Comparison of ENCODE assay signal across 1 cellular context in the genomic region with DNA sequence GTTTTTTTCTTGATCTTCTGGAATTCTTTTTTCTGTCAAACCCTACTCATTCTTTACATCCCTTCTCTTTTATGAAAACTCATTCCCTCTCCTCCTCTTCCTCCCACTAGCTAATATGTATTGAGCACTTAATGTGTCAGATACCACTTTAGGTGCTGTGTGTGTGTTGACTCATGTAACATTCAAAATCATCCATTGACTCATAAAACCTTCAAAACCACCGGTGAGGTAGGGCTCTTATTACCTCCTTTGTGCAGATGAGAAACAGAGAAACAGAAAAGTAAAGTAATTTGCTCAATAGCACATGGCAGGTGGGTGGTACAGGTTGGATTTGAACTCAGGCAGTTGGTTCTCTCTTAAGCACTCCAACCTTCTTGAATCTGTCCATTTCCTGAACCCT.
TF ChIP-seq lines count a peak whose summit lies in the region.

No MANE protein-coding gene starts in this region.

TF ChIP-seq in GM12878, 131 proteins besides CTCF, POLR2A, EP300 and RAD21 (continued from another document and continues in another):
- TF ChIP-seq MTA3 (IDR thresholded peaks at IDR 0.05; ENCODE audit: borderline replicate concordance, low read length) (peak; percentile 55; the same call in 1 of the 2 replicates), HCFC1 (IDR thresholded peaks at IDR 0.05; ENCODE audit: low read length) (no peak), EZH2 (IDR thresholded peaks at IDR 0.05; ENCODE audit: borderline replicate concordance, control insufficient read depth, low read depth, low read length) (no peak), IKZF2 (IDR thresholded peaks at IDR 0.05) (peak in 1 of 2 experiments; percentile 33; a peak in 1 of 4 replicates), SMC3 (IDR thresholded peaks at IDR 0.05; ENCODE audit: borderline replicate concordance, low read length) (no peak), ZNF622 (IDR thresholded peaks at IDR 0.05) (no peak), CBX3 (IDR thresholded peaks at IDR 0.05; ENCODE audit: borderline replicate concordance, low read depth) (no peak), ZNF207 (IDR thresholded peaks at IDR 0.05; ENCODE audit: borderline replicate concordance) (no peak), NFXL1 (IDR thresholded peaks at IDR 0.05; ENCODE audit: borderline replicate concordance) (no peak), TARDBP (IDR thresholded peaks at IDR 0.05; ENCODE audit: borderline replicate concordance) (no peak), RUNX3 (IDR thresholded peaks at IDR 0.05; ENCODE audit: low read length) (peak; percentile 82), SP1 (IDR thresholded peaks at IDR 0.05; ENCODE audit: low read depth, low read length) (no peak), RAD51 (IDR thresholded peaks at IDR 0.05) (no peak; the same call in 1 of the 2 replicates), GABPA (IDR thresholded peaks at IDR 0.05; ENCODE audit: low read depth) (no peak; the same call in 1 of the 2 replicates), ZSCAN29 (IDR thresholded peaks at IDR 0.05) (no peak), STAT3 (IDR thresholded peaks at IDR 0.05; ENCODE audit: low read depth, low read length) (no peak), MYB (IDR thresholded peaks at IDR 0.05; ENCODE audit: borderline replicate concordance, low read depth, low read length) (no peak), HDAC6 (IDR thresholded peaks at IDR 0.05; ENCODE audit: unreplicated experiment) (no peak), ASH2L (IDR thresholded peaks at IDR 0.05; ENCODE audit: borderline replicate concordance, low read depth) (no peak), TCF12 (IDR thresholded peaks at IDR 0.05; ENCODE audit: low read depth, low read length) (no peak), ZNF217 (IDR thresholded peaks at IDR 0.05) (0 out of 2 replicates have a peak, but pooled peaks have one; percentile 51), NR2C1 (IDR thresholded peaks at IDR 0.05) (no peak), CHD1 (IDR thresholded peaks at IDR 0.05; ENCODE audit: low read depth, low read length) (no peak), BACH1 (IDR thresholded peaks at IDR 0.05; ENCODE audit: borderline replicate concordance) (no peak), NBN (IDR thresholded peaks at IDR 0.05) (peak; percentile 24; the same call in 1 of the 2 replicates), ETV6 (conservative IDR thresholded peaks at IDR 0.05 in 1 of 2, IDR thresholded peaks at IDR 0.05 in 1 of 2; ENCODE audit: borderline replicate concordance in 1 of 2, low read depth in 1 of 2) (0 out of 4 replicates have a peak, but pooled peaks of 1 of the 2 experiments have one; percentile 44), DPF2 (IDR thresholded peaks at IDR 0.05) (no peak), SREBF2 (IDR thresholded peaks at IDR 0.05; ENCODE audit: low read length) (no peak), YBX1 (IDR thresholded peaks at IDR 0.05) (no peak), FOS (IDR thresholded peaks at IDR 0.05; ENCODE audit: borderline replicate concordance, extremely low read depth, insufficient read length) (no peak), CHD2 (IDR thresholded peaks at IDR 0.05; ENCODE audit: borderline replicate concordance, low read depth, low read length) (no peak)
- TF ChIP-seq, protein P1, sequence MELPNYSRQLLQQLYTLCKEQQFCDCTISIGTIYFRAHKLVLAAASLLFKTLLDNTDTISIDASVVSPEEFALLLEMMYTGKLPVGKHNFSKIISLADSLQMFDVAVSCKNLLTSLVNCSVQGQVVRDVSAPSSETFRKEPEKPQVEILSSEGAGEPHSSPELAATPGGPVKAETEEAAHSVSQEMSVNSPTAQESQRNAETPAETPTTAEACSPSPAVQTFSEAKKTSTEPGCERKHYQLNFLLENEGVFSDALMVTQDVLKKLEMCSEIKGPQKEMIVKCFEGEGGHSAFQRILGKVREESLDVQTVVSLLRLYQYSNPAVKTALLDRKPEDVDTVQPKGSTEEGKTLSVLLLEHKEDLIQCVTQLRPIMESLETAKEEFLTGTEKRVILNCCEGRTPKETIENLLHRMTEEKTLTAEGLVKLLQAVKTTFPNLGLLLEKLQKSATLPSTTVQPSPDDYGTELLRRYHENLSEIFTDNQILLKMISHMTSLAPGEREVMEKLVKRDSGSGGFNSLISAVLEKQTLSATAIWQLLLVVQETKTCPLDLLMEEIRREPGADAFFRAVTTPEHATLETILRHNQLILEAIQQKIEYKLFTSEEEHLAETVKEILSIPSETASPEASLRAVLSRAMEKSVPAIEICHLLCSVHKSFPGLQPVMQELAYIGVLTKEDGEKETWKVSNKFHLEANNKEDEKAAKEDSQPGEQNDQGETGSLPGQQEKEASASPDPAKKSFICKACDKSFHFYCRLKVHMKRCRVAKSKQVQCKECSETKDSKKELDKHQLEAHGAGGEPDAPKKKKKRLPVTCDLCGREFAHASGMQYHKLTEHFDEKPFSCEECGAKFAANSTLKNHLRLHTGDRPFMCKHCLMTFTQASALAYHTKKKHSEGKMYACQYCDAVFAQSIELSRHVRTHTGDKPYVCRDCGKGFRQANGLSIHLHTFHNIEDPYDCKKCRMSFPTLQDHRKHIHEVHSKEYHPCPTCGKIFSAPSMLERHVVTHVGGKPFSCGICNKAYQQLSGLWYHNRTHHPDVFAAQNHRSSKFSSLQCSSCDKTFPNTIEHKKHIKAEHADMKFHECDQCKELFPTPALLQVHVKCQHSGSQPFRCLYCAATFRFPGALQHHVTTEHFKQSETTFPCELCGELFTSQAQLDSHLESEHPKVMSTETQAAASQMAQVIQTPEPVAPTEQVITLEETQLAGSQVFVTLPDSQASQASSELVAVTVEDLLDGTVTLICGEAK (IDR thresholded peaks at IDR 0.05; ENCODE audit: borderline replicate concordance) = no peak
- TF ChIP-seq, protein P2, sequence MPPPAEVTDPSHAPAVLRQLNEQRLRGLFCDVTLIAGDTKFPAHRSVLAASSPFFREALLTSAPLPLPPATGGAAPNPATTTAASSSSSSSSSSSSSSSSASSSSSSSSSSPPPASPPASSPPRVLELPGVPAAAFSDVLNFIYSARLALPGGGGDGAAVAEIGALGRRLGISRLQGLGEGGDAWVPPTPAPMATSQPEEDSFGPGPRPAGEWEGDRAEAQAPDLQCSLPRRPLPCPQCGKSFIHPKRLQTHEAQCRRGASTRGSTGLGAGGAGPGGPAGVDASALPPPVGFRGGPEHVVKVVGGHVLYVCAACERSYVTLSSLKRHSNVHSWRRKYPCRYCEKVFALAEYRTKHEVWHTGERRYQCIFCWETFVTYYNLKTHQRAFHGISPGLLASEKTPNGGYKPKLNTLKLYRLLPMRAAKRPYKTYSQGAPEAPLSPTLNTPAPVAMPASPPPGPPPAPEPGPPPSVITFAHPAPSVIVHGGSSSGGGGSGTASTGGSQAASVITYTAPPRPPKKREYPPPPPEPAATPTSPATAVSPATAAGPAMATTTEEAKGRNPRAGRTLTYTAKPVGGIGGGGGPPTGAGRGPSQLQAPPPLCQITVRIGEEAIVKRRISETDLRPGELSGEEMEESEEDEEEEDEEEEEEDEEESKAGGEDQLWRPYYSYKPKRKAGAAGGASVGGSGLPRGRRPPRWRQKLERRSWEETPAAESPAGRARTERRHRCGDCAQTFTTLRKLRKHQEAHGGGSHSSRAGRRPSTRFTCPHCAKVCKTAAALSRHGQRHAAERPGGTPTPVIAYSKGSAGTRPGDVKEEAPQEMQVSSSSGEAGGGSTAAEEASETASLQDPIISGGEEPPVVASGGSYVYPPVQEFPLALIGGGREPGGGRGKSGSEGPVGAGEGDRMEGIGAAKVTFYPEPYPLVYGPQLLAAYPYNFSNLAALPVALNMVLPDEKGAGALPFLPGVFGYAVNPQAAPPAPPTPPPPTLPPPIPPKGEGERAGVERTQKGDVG (CRISPR knock-in tag; IDR thresholded peaks at IDR 0.05) = no peak
- TF ChIP-seq, protein P3, sequence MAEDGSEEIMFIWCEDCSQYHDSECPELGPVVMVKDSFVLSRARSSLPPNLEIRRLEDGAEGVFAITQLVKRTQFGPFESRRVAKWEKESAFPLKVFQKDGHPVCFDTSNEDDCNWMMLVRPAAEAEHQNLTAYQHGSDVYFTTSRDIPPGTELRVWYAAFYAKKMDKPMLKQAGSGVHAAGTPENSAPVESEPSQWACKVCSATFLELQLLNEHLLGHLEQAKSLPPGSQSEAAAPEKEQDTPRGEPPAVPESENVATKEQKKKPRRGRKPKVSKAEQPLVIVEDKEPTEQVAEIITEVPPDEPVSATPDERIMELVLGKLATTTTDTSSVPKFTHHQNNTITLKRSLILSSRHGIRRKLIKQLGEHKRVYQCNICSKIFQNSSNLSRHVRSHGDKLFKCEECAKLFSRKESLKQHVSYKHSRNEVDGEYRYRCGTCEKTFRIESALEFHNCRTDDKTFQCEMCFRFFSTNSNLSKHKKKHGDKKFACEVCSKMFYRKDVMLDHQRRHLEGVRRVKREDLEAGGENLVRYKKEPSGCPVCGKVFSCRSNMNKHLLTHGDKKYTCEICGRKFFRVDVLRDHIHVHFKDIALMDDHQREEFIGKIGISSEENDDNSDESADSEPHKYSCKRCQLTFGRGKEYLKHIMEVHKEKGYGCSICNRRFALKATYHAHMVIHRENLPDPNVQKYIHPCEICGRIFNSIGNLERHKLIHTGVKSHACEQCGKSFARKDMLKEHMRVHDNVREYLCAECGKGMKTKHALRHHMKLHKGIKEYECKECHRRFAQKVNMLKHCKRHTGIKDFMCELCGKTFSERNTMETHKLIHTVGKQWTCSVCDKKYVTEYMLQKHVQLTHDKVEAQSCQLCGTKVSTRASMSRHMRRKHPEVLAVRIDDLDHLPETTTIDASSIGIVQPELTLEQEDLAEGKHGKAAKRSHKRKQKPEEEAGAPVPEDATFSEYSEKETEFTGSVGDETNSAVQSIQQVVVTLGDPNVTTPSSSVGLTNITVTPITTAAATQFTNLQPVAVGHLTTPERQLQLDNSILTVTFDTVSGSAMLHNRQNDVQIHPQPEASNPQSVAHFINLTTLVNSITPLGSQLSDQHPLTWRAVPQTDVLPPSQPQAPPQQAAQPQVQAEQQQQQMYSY (CRISPR knock-in tag; IDR thresholded peaks at IDR 0.05) = no peak
- TF ChIP-seq, protein P4, sequence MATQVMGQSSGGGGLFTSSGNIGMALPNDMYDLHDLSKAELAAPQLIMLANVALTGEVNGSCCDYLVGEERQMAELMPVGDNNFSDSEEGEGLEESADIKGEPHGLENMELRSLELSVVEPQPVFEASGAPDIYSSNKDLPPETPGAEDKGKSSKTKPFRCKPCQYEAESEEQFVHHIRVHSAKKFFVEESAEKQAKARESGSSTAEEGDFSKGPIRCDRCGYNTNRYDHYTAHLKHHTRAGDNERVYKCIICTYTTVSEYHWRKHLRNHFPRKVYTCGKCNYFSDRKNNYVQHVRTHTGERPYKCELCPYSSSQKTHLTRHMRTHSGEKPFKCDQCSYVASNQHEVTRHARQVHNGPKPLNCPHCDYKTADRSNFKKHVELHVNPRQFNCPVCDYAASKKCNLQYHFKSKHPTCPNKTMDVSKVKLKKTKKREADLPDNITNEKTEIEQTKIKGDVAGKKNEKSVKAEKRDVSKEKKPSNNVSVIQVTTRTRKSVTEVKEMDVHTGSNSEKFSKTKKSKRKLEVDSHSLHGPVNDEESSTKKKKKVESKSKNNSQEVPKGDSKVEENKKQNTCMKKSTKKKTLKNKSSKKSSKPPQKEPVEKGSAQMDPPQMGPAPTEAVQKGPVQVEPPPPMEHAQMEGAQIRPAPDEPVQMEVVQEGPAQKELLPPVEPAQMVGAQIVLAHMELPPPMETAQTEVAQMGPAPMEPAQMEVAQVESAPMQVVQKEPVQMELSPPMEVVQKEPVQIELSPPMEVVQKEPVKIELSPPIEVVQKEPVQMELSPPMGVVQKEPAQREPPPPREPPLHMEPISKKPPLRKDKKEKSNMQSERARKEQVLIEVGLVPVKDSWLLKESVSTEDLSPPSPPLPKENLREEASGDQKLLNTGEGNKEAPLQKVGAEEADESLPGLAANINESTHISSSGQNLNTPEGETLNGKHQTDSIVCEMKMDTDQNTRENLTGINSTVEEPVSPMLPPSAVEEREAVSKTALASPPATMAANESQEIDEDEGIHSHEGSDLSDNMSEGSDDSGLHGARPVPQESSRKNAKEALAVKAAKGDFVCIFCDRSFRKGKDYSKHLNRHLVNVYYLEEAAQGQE (IDR thresholded peaks at IDR 0.05; ENCODE audit: low read depth, low read length) = no peak
- TF ChIP-seq, protein P5, sequence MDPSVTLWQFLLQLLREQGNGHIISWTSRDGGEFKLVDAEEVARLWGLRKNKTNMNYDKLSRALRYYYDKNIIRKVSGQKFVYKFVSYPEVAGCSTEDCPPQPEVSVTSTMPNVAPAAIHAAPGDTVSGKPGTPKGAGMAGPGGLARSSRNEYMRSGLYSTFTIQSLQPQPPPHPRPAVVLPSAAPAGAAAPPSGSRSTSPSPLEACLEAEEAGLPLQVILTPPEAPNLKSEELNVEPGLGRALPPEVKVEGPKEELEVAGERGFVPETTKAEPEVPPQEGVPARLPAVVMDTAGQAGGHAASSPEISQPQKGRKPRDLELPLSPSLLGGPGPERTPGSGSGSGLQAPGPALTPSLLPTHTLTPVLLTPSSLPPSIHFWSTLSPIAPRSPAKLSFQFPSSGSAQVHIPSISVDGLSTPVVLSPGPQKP (IDR thresholded peaks at IDR 0.05; ENCODE audit: low read depth, low read length) = no peak
- TF ChIP-seq, protein P6, sequence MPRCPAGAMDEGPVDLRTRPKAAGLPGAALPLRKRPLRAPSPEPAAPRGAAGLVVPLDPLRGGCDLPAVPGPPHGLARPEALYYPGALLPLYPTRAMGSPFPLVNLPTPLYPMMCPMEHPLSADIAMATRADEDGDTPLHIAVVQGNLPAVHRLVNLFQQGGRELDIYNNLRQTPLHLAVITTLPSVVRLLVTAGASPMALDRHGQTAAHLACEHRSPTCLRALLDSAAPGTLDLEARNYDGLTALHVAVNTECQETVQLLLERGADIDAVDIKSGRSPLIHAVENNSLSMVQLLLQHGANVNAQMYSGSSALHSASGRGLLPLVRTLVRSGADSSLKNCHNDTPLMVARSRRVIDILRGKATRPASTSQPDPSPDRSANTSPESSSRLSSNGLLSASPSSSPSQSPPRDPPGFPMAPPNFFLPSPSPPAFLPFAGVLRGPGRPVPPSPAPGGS (IDR thresholded peaks at IDR 0.05; ENCODE audit: borderline replicate concordance, insufficient read depth, low read depth, low read length, poor library complexity, severe bottlenecking) = no peak
- TF ChIP-seq, protein P7, sequence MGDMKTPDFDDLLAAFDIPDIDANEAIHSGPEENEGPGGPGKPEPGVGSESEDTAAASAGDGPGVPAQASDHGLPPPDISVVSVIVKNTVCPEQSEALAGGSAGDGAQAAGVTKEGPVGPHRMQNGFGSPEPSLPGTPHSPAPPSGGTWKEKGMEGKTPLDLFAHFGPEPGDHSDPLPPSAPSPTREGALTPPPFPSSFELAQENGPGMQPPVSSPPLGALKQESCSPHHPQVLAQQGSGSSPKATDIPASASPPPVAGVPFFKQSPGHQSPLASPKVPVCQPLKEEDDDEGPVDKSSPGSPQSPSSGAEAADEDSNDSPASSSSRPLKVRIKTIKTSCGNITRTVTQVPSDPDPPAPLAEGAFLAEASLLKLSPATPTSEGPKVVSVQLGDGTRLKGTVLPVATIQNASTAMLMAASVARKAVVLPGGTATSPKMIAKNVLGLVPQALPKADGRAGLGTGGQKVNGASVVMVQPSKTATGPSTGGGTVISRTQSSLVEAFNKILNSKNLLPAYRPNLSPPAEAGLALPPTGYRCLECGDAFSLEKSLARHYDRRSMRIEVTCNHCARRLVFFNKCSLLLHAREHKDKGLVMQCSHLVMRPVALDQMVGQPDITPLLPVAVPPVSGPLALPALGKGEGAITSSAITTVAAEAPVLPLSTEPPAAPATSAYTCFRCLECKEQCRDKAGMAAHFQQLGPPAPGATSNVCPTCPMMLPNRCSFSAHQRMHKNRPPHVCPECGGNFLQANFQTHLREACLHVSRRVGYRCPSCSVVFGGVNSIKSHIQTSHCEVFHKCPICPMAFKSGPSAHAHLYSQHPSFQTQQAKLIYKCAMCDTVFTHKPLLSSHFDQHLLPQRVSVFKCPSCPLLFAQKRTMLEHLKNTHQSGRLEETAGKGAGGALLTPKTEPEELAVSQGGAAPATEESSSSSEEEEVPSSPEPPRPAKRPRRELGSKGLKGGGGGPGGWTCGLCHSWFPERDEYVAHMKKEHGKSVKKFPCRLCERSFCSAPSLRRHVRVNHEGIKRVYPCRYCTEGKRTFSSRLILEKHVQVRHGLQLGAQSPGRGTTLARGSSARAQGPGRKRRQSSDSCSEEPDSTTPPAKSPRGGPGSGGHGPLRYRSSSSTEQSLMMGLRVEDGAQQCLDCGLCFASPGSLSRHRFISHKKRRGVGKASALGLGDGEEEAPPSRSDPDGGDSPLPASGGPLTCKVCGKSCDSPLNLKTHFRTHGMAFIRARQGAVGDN (IDR thresholded peaks at IDR 0.05) = no peak
